Comparison of ENCODE assay signal across 20 cellular contexts in genomic region chr16:31435341-31436220, GRCh38. TPM values are rescaled to one million over a fixed set of nuclear protein-coding genes. Genes with fewer than 3 reads are reported as not detected.
A peak's percentile ranks its signal among the peaks of the same experiment; 100 is the strongest.
DNase-seq lines count a peak whose midpoint lies in the region; ATAC-seq and TF ChIP-seq lines count a peak whose summit lies in the region.
"Had no signal": no experiment of that assay in that cellular context is flagged by ENCODE, and none has a peak within 500 bp of the region (broad histone marks: within the 10 kb centered on the region; RNA-seq: fewer than 3 reads in every experiment).

No MANE protein-coding gene starts in this region.

- H3K27me3 ChIP-seq in GM23338 (ENCODE audit: insufficient read depth) (no peaks in the 10 kb centered on the region), neural progenitor cell (no peaks in the 10 kb centered on the region)
- H3K27me3 ChIP-seq: Peyer's patch had no signal

- no peaks in the 10 kb centered on the region for H4K20me1 ChIP-seq in GM23338 (replicated peaks; ENCODE audit: insufficient read depth)
- no peaks in the 10 kb centered on the region for H4K20me1 ChIP-seq in neural progenitor cell (ENCODE audit: low read depth)

- H3K27me3 Mint-ChIP-seq in GM23338 (ENCODE audit: insufficient read depth, low read depth, poor library complexity) = peaks cover 4% of the 10 kb centered on the region
- peaks cover 3% of the 10 kb centered on the region for H3K27me3 Mint-ChIP-seq in neural progenitor cell (ENCODE audit: insufficient read depth, low read depth)
- H3K27me3 Mint-ChIP-seq in activated naive CD8-positive, alpha-beta T cell treated with anti-CD3 and anti-CD28 coated beads for 36 hours = no peaks in the 10 kb centered on the region

- peak overlapping the region; percentile 66; the same call in 1 of the 2 replicates for H2AFZ ChIP-seq in GM23338
- no peak overlapping the region for H2AFZ ChIP-seq in neural progenitor cell (replicated peaks)

- no peak overlapping the region for H3K4me3 ChIP-seq in GM23338
- H3K4me3 ChIP-seq in neural progenitor cell = no peak overlapping the region
- H3K4me3 ChIP-seq: A549, HAP-1, Peyer's patch had no signal

- no peaks in the 10 kb centered on the region for H3K36me3 Mint-ChIP-seq in GM23338 (ENCODE audit: low read depth)
- no peaks in the 10 kb centered on the region for H3K36me3 Mint-ChIP-seq in neural progenitor cell
- H3K36me3 Mint-ChIP-seq in activated naive CD8-positive, alpha-beta T cell treated with anti-CD3 and anti-CD28 coated beads for 36 hours = no peaks in the 10 kb centered on the region

- H3K27ac Mint-ChIP-seq in GM23338 (no peak overlapping the region), neural progenitor cell (peak overlapping the region; percentile 74)
- H3K27ac Mint-ChIP-seq in activated naive CD8-positive, alpha-beta T cell treated with anti-CD3 and anti-CD28 coated beads for 36 hours = no peak overlapping the region

- H3K4me1 ChIP-seq in GM23338 (ENCODE audit: insufficient read depth) (no peaks in the 10 kb centered on the region), neural progenitor cell (no peaks in the 10 kb centered on the region)
- H3K4me1 ChIP-seq: A549, HAP-1, Peyer's patch had no signal

- peak; percentile 25 for DNase-seq in COLO668 (lab: John Stamatoyannopoulos, UW; ENCODE audit: unreplicated experiment)
- peak; percentile 27 for DNase-seq in GM23338 (ENCODE audit: low spot score)
- DNase-seq in SW480 (ENCODE audit: low spot score) = peak; percentile 80
- no peak for DNase-seq in neural progenitor cell (ENCODE audit: low spot score)
- DNase-seq in NCI-H226 = no peak
- DNase-seq in NOMO-1 (lab: John Stamatoyannopoulos, UW; ENCODE audit: unreplicated experiment in 2 of 2) = no peak
- no peak for DNase-seq in activated naive CD8-positive, alpha-beta T cell treated with anti-CD3 and anti-CD28 coated beads for 36 hours
- DNase-seq: C1 segment of cervical spinal cord, DMS 273 treated with DMSO at 0.1 percent for 48 hours, EL, NCI-H1417 treated with DMSO at 0.1 percent for 48 hours, NCI-H2081, NCI-H510A treated with DMSO at 0.1 percent for 48 hours, SHP77, SK-N-SH had no signal

- H3K9ac ChIP-seq in neural progenitor cell = no peak overlapping the region
- H3K9ac ChIP-seq: SK-N-SH had no signal

- H3K79me2 ChIP-seq in GM23338 (replicated peaks; ENCODE audit: insufficient read depth) (no peaks in the 10 kb centered on the region), neural progenitor cell (ENCODE audit: low read depth) (no peaks in the 10 kb centered on the region)

- ATAC-seq in GM23338 = peak; percentile 82
- ATAC-seq in HG03097 (IDR thresholded peaks at IDR 0.05; ENCODE audit: low FRiP score, unreplicated experiment) = no peak
- ATAC-seq: A549 had no signal

- H3K4me1 Mint-ChIP-seq in GM23338 = peaks cover 7% of the 10 kb centered on the region
- peaks cover 6% of the 10 kb centered on the region for H3K4me1 Mint-ChIP-seq in neural progenitor cell
- H3K4me1 Mint-ChIP-seq in activated naive CD8-positive, alpha-beta T cell treated with anti-CD3 and anti-CD28 coated beads for 36 hours = peaks cover 16% of the 10 kb centered on the region

- TF ChIP-seq CTCF in GM23338 (conservative IDR thresholded peaks at IDR 0.05; ENCODE audit: low read depth in 2 of 2) (no peak), neural progenitor cell (IDR thresholded peaks at IDR 0.05) (no peak)

- H3F3A ChIP-seq in GM23338 (replicated peaks; ENCODE audit: low read depth) = no peaks in the 10 kb centered on the region
- no peaks in the 10 kb centered on the region for H3F3A ChIP-seq in neural progenitor cell (ENCODE audit: low read depth)

- H3K27ac ChIP-seq in GM23338 (ENCODE audit: low read depth) = no peak overlapping the region
- H3K27ac ChIP-seq in neural progenitor cell = no peak overlapping the region
- H3K27ac ChIP-seq: A549, HL-60, Peyer's patch had no signal

- no peak overlapping the region for H3K4me3 Mint-ChIP-seq in GM23338
- H3K4me3 Mint-ChIP-seq in neural progenitor cell = no peak overlapping the region
- no peak overlapping the region for H3K4me3 Mint-ChIP-seq in activated naive CD8-positive, alpha-beta T cell treated with anti-CD3 and anti-CD28 coated beads for 36 hours

- no peaks in the 10 kb centered on the region for H3K9me3 Mint-ChIP-seq in GM23338
- no peaks in the 10 kb centered on the region for H3K9me3 Mint-ChIP-seq in neural progenitor cell
- H3K9me3 Mint-ChIP-seq in activated naive CD8-positive, alpha-beta T cell treated with anti-CD3 and anti-CD28 coated beads for 36 hours = no peaks in the 10 kb centered on the region

- H3K4me2 ChIP-seq in GM23338 (no peak overlapping the region), neural progenitor cell (no peak overlapping the region)
- H3K4me2 ChIP-seq: A549, SK-N-SH had no signal

- H3K36me3 ChIP-seq in GM23338 (ENCODE audit: insufficient read depth) = no peaks in the 10 kb centered on the region
- no peaks in the 10 kb centered on the region for H3K36me3 ChIP-seq in neural progenitor cell
- H3K36me3 ChIP-seq: HAP-1, Peyer's patch had no signal

- H3K9me3 ChIP-seq in neural progenitor cell (ENCODE audit: low read depth) = no peaks in the 10 kb centered on the region
- H3K9me3 ChIP-seq: A549, HAP-1, Peyer's patch, SK-N-SH had no signal

- no peaks in the 10 kb centered on the region for H3K9me2 ChIP-seq in GM23338 (ENCODE audit: insufficient read depth)
- H3K9me2 ChIP-seq: SK-N-SH had no signal

TF ChIP-seq in GM23338, 12 proteins besides CTCF, POLR2A, EP300 and RAD21 (continues in another document):
- TF ChIP-seq EZH2phosphoT487 (IDR thresholded peaks at IDR 0.05; ENCODE audit: unreplicated experiment) = no peak

RNA-seq across cellular contexts. Expression of gene ZNF843, which starts 7.0 kb away (rescaled TPM):
- 0.35 TPM in 1 of 2 replicates, not detected in the other for total RNA-seq in GM23338 (2014; rRNA removed; shearing (Covaris generic))
- polyA plus RNA-seq in GM23338 (2016; fragmentation: Nextera tagmentation; extraction: Ambion mirVana) = not detected in 2 replicates
- total RNA-seq in neural progenitor cell (ENCODE audit: low replicate concordance) = 0.19 and 0.53 TPM in 2 replicates
- under 1 TPM in 1 of 2 experiments, not detected in 1; 0.12 TPM for total RNA-seq in activated naive CD8-positive, alpha-beta T cell treated with anti-CD3 and anti-CD28 coated beads for 36 hours

RNA-seq across cellular contexts. Expression of gene COX6A2, which starts 7.4 kb away (rescaled TPM):
- not detected in 2 replicates for total RNA-seq in GM23338 (2014; rRNA removed; shearing (Covaris generic))
- 4.7 and 6.0 TPM in 2 replicates for polyA plus RNA-seq in GM23338 (2016; fragmentation: Nextera tagmentation; extraction: Ambion mirVana)
- total RNA-seq in neural progenitor cell (ENCODE audit: low replicate concordance) = not detected in 2 replicates
- not detected for total RNA-seq in activated naive CD8-positive, alpha-beta T cell treated with anti-CD3 and anti-CD28 coated beads for 36 hours
- total RNA-seq: Peyer's patch had no signal
- polyA plus RNA-seq: A549, SK-N-SH had no signal

RNA-seq across cellular contexts. Expression of gene ARMC5, which starts 23.7 kb away (rescaled TPM):
- 10.2 and 11.3 TPM in 2 replicates for total RNA-seq in GM23338 (2014; rRNA removed; shearing (Covaris generic))
- 5.9 and 7.5 TPM in 2 replicates for polyA plus RNA-seq in GM23338 (2016; fragmentation: Nextera tagmentation; extraction: Ambion mirVana)
- 5.4 and 7.6 TPM in 2 replicates for total RNA-seq in neural progenitor cell (ENCODE audit: low replicate concordance)
- 10 to 100 TPM; 13.7 to 14.3 TPM for total RNA-seq in activated naive CD8-positive, alpha-beta T cell treated with anti-CD3 and anti-CD28 coated beads for 36 hours

RNA-seq across cellular contexts. Expression of gene TGFB1I1, which starts 36.4 kb away (rescaled TPM):
- total RNA-seq in GM23338 (2014; rRNA removed; shearing (Covaris generic)) = 4.1 and 4.2 TPM in 2 replicates
- 3.7 and 4.2 TPM in 2 replicates for polyA plus RNA-seq in GM23338 (2016; fragmentation: Nextera tagmentation; extraction: Ambion mirVana)
- 0.09 TPM in 1 of 2 replicates, not detected in the other for total RNA-seq in neural progenitor cell (ENCODE audit: low replicate concordance)
- under 1 TPM; 0.32 to 0.49 TPM for total RNA-seq in activated naive CD8-positive, alpha-beta T cell treated with anti-CD3 and anti-CD28 coated beads for 36 hours

RNA-seq across cellular contexts. Expression of gene ITGAD, which starts 42.4 kb away (rescaled TPM):
- total RNA-seq in GM23338 (2014; rRNA removed; shearing (Covaris generic)) = not detected in 2 replicates
- polyA plus RNA-seq in GM23338 (2016; fragmentation: Nextera tagmentation; extraction: Ambion mirVana) = not detected in 2 replicates
- total RNA-seq in neural progenitor cell (ENCODE audit: low replicate concordance) = not detected in 2 replicates
- total RNA-seq in activated naive CD8-positive, alpha-beta T cell treated with anti-CD3 and anti-CD28 coated beads for 36 hours = not detected
- polyA plus RNA-seq: A549, SK-N-SH had no signal

Comparison
In these comparisons a context has a peak if more than half of its experiments do, and no peak if none do; other contexts are left out.
1. DNase-seq: peak in COLO668 (single experiment), GM23338 (single experiment) and SW480 (single experiment); none in neural progenitor cell (single experiment), NCI-H226 (single experiment), NOMO-1 (0 of 2) and activated naive CD8-positive, alpha-beta T cell treated with anti-CD3 and anti-CD28 coated beads for 36 hours (single experiment).